Comparison of ENCODE assay signal across 27 cellular contexts in genomic region chr7:55209366-55209765, GRCh38.
DNase-seq lines count a peak whose midpoint lies in the region; ATAC-seq and TF ChIP-seq lines count a peak whose summit lies in the region.
"Had no signal": no experiment of that assay in that cellular context is flagged by ENCODE, and none has a peak within 500 bp of the region (broad histone marks: within the 10 kb centered on the region; RNA-seq: fewer than 3 reads in every experiment).

No MANE protein-coding gene starts in this region.

- peaks cover 73% of the 10 kb centered on the region for H3F3A ChIP-seq in PC-9 (ENCODE audit: insufficient read depth, low read depth)

- H3K27ac Mint-ChIP-seq in type B pancreatic cell = peak overlapping the region; percentile 0
- H3K27ac Mint-ChIP-seq: B cell; CD8-positive, alpha-beta T cell; GM23338; H9 had no signal

- H3K36me3 Mint-ChIP-seq in type B pancreatic cell = no peaks in the 10 kb centered on the region
- H3K36me3 Mint-ChIP-seq: CD8-positive, alpha-beta T cell had no signal

- peaks cover 10% of the 10 kb centered on the region for H3K4me1 Mint-ChIP-seq in type B pancreatic cell (ENCODE audit: unreplicated experiment)
- H3K4me1 Mint-ChIP-seq: B cell had no signal

- POLR2A ChIA-PET in PC-9 (lab: Charles Lee; ENCODE audit: unreplicated experiment) = no interaction called here

- peaks cover 15% of the 10 kb centered on the region; the same call in 1 of the 2 replicates for H3K79me2 ChIP-seq in PC-9 (ENCODE audit: low read depth)

- ATAC-seq in mucosa of descending colon = peak; percentile 88
- ATAC-seq in HG03565 (IDR thresholded peaks at IDR 0.05; ENCODE audit: unreplicated experiment) = no peak
- ATAC-seq: CD8-positive, alpha-beta T cell; GM23338 had no signal

- H3K9me3 Mint-ChIP-seq in type B pancreatic cell = no peaks in the 10 kb centered on the region
- H3K9me3 Mint-ChIP-seq: CD8-positive, alpha-beta T cell; GM23338; H9 had no signal

- H3K4me3 Mint-ChIP-seq in type B pancreatic cell = no peak overlapping the region
- H3K4me3 Mint-ChIP-seq: B cell; CD8-positive, alpha-beta T cell; GM23338; H9 had no signal

- no peak for TF ChIP-seq CTCF in PC-9 (conservative IDR thresholded peaks at IDR 0.05)
- TF ChIP-seq CTCF in mucosa of descending colon (IDR thresholded peaks at IDR 0.05) = no peak
- TF ChIP-seq CTCF in type B pancreatic cell (conservative IDR thresholded peaks at IDR 0.05) = no peak

- H4K20me1 ChIP-seq in PC-9 (ENCODE audit: insufficient read depth) = peaks cover 19% of the 10 kb centered on the region; the same call in 1 of the 2 replicates

- no peak overlapping the region for H3K4me3 ChIP-seq in PC-9
- no peak overlapping the region for H3K4me3 ChIP-seq in mucosa of descending colon
- H3K4me3 ChIP-seq: GM23338, SK-N-MC had no signal

- no peaks in the 10 kb centered on the region for H3K9me2 ChIP-seq in PC-9 (ENCODE audit: insufficient read depth)

- H3K4me1 ChIP-seq in PC-9 (replicated peaks; ENCODE audit: insufficient read depth) (peaks cover 14% of the 10 kb centered on the region), mucosa of descending colon (ENCODE audit: low read depth) (peaks cover 13% of the 10 kb centered on the region)

- H3K4me2 ChIP-seq in PC-9 = peak overlapping the region; percentile 8
- H3K4me2 ChIP-seq: GM23338, KMS-11 had no signal

- H3K27me3 ChIP-seq in PC-9 (ENCODE audit: insufficient read depth, low read depth) = no peaks in the 10 kb centered on the region

- no peaks in the 10 kb centered on the region for H3K9me3 ChIP-seq in PC-9 (ENCODE audit: insufficient read depth, low read depth)
- no peaks in the 10 kb centered on the region for H3K9me3 ChIP-seq in mucosa of descending colon

- no peaks in the 10 kb centered on the region for H3K27me3 Mint-ChIP-seq in type B pancreatic cell
- H3K27me3 Mint-ChIP-seq: B cell had no signal

- peaks cover 49% of the 10 kb centered on the region for H3K36me3 ChIP-seq in PC-9 (ENCODE audit: low read depth)
- H3K36me3 ChIP-seq in mucosa of descending colon (ENCODE audit: low read depth) = no peaks in the 10 kb centered on the region

- H3K27ac ChIP-seq in PC-9 = peak overlapping the region; percentile 4
- H3K27ac ChIP-seq: 22Rv1, C4-2B, KMS-11, SK-N-MC had no signal

- intact Hi-C loops in PC-9 (cut with micrococcal nuclease; ENCODE audit: unreplicated experiment) (loop anchor here (2.0 kb wide), 1 partner anchor 45 kb away; no protein-coding TSS in a partner anchor), mucosa of descending colon (cut with DNase I, micrococcal nuclease) (no loop called here)

- no TSS peak for BruUV-seq in PC-9 (replicated peaks; lab: Mats Ljungman, UMichigan)

- DNase-seq in NCI-H1436 (lab: John Stamatoyannopoulos, UW) (peak; percentile 1), NCI-H1436 treated with DMSO at 0.1 percent for 48 hours (lab: John Stamatoyannopoulos, UW) (no peak), PC-9 (peak in 1 of 2 experiments; percentile 88), mucosa of descending colon (peak in 1 of 3 donors; percentile 31), type B pancreatic cell (ENCODE audit: extremely low spot score, unreplicated experiment) (no peak), T-helper 9 cell (no peak), COLO668 (lab: John Stamatoyannopoulos, UW; ENCODE audit: unreplicated experiment) (no peak)
- DNase-seq: Calu3; CD8-positive, alpha-beta T cell; DMS79 treated with DMSO at 0.1 percent for 48 hours; GF-D8; H9; MM.1S; NCI-H1417; NCI-H187; NCI-H2107; NCI-H446 treated with DMSO at 0.1 percent for 48 hours; NCI-H526; OCI-M1; SIG-M5 had no signal

- CTCF ChIA-PET in PC-9 (lab: Charles Lee) = interaction anchor here (0.5 kb wide), 1 partner anchor 21 kb away, joined by 3 read pairs; no protein-coding TSS in a partner anchor

- H2AFZ ChIP-seq in PC-9 = no peak overlapping the region
- H2AFZ ChIP-seq: GM23338 had no signal
